ENCODE assay signal across 13 cellular contexts in genomic region chr2:193966590-193966989, GRCh38.
DNase-seq lines count a peak whose midpoint lies in the region; ATAC-seq, FAIRE-seq and TF ChIP-seq lines count a peak whose summit lies in the region.
"Had no signal": no experiment of that assay in that cellular context is flagged by ENCODE, and none has a peak within 500 bp of the region (broad histone marks: within the 10 kb centered on the region; RNA-seq: fewer than 3 reads in every experiment).

No MANE protein-coding gene starts in this region.

- no peak overlapping the region for H3K9ac ChIP-seq in HepG2 (ENCODE audit: insufficient read depth, low read depth, low read length)
- H3K9ac ChIP-seq: KMS-11 had no signal

- no peak for TF ChIP-seq EP300 in HepG2 (IDR thresholded peaks at IDR 0.05; ENCODE audit: low read depth in 2 of 2, low read length in 2 of 2)
- no peak for TF ChIP-seq EP300 in HepG2 (CRISPR knock-in tag; IDR thresholded peaks at IDR 0.05; ENCODE audit: borderline replicate concordance)

- BruUV-seq in HepG2 (replicated peaks; lab: Mats Ljungman, UMichigan), result no TSS peak

- H3K27me3 ChIP-seq in HepG2 (ENCODE audit: control insufficient read depth in 1 of 2, insufficient read depth in 2 of 2, low read length in 2 of 2), result no peaks in the 10 kb centered on the region
- H3K27me3 ChIP-seq in right lobe of liver, result no peaks in the 10 kb centered on the region

- no peak for FAIRE-seq in HepG2 (lab: Jason Lieb, UNC)

- intact Hi-C loops in HepG2 (cut with micrococcal nuclease; ENCODE audit: unreplicated experiment), result no loop called here
- intact Hi-C loops in right lobe of liver (cut with DNase I), result no loop called here

- H3K4me1 ChIP-seq in HepG2 (ENCODE audit: insufficient read depth, low read length) (no peaks in the 10 kb centered on the region), right lobe of liver (no peaks in the 10 kb centered on the region)

- H3K36me3 ChIP-seq in HepG2 (replicated peaks in 1 of 2; ENCODE audit: control insufficient read depth in 1 of 2, insufficient read depth in 2 of 2, low read length in 2 of 2), result no peaks in the 10 kb centered on the region
- H3K36me3 ChIP-seq in right lobe of liver, result no peaks in the 10 kb centered on the region

- peak; percentile 43; the same call in 1 of the 3 replicates for ATAC-seq in HepG2
- ATAC-seq in right lobe of liver, result no peak
- ATAC-seq in SK-N-SH treated with all-trans-retinoic acid at 6 μM for 48 hours, result peak; percentile 96
- ATAC-seq in HG02840 (IDR thresholded peaks at IDR 0.05; ENCODE audit: low FRiP score, unreplicated experiment), result no peak
- ATAC-seq: left colon, sciatic nerve had no signal

- no peak overlapping the region for H3K4me2 ChIP-seq in HepG2 (ENCODE audit: low read depth, low read length)
- H3K4me2 ChIP-seq: KMS-11 had no signal

- no peaks in the 10 kb centered on the region for H4K20me1 ChIP-seq in HepG2 (ENCODE audit: insufficient read depth, low read length)

- H3K4me3 ChIP-seq in HepG2 (replicated peaks in 1 of 3; ENCODE audit: insufficient read depth in 1 of 3, low read depth in 2 of 3, low read length in 3 of 3) (no peak overlapping the region), right lobe of liver (no peak overlapping the region)

- TF ChIP-seq CTCF in HepG2 (CRISPR knock-in tag; IDR thresholded peaks at IDR 0.05) (no peak), right lobe of liver (IDR thresholded peaks at IDR 0.05) (no peak)

- POLR2A ChIA-PET in HepG2 (lab: Yijun Ruan, JAX), result no interaction called here

- in situ Hi-C loops in HepG2 (cut with HindIII; ENCODE audit: extremely low pct_ligation_motif_present, low pct_unique_long_range_greater_than_20kb), result no loop called here

- H2AFZ ChIP-seq in HepG2 (ENCODE audit: low read length), result no peak overlapping the region

- no peaks in the 10 kb centered on the region for H3K9me3 ChIP-seq in HepG2 (ENCODE audit: low read length)
- H3K9me3 ChIP-seq in right lobe of liver, result no peaks in the 10 kb centered on the region

- DNase-seq in HepG2 (ENCODE audit: low spot score) (no peak), right lobe of liver (no peak), glomerular visceral epithelial cell (ENCODE audit: extremely low spot score) (peak; percentile 63), NCI-H187 (lab: John Stamatoyannopoulos, UW) (no peak), caudate nucleus (lab: John Stamatoyannopoulos, UW) (no peak), NCI-H1092 (lab: John Stamatoyannopoulos, UW) (no peak)
- DNase-seq: left colon; Right ventricle myocardium superior; stimulated activated naive CD4-positive, alpha-beta T cell had no signal

- no peak overlapping the region for H3K27ac ChIP-seq in HepG2 (ENCODE audit: extremely low read length, insufficient read depth, low read length)
- no peak overlapping the region for H3K27ac ChIP-seq in right lobe of liver
- no peak overlapping the region for H3K27ac ChIP-seq in caudate nucleus (ENCODE audit: low read depth, low read length)
- H3K27ac ChIP-seq: KMS-11 had no signal

- H3K79me2 ChIP-seq in HepG2 (ENCODE audit: insufficient read depth, low read length), result no peaks in the 10 kb centered on the region

- TF ChIP-seq POLR2A in HepG2 (IDR thresholded peaks at IDR 0.05; ENCODE audit: insufficient read depth in 1 of 2, low read depth in 2 of 2, low read length in 2 of 2) (no peak), right lobe of liver (IDR thresholded peaks at IDR 0.05) (no peak)

- CTCF ChIA-PET in HepG2 (lab: Yijun Ruan, JAX; ENCODE audit: low intra/inter-chr PET ratio, low total read pairs), result no interaction called here

- no peak for TF ChIP-seq RAD21 in HepG2 (CRISPR knock-in tag; IDR thresholded peaks at IDR 0.05)

TF ChIP-seq in HepG2, 621 proteins besides CTCF, POLR2A, EP300 and RAD21:
- no peak for TF ChIP-seq ZNF878 (CRISPR knock-in tag; IDR thresholded peaks at IDR 0.05)
- TF ChIP-seq ZNF879 (CRISPR knock-in tag; IDR thresholded peaks at IDR 0.05), result no peak
- TF ChIP-seq HOXA7 (CRISPR knock-in tag; IDR thresholded peaks at IDR 0.05), result no peak
- TF ChIP-seq KDM2A (CRISPR knock-in tag; IDR thresholded peaks at IDR 0.05; ENCODE audit: borderline replicate concordance, low read depth), result no peak
- peak; percentile 40; the same call in 1 of the 2 replicates for TF ChIP-seq CEBPB (IDR thresholded peaks at IDR 0.05; ENCODE audit: borderline replicate concordance, low read depth, low read length)

TF ChIP-seq in SK-N-SH treated with all-trans-retinoic acid at 6 μM for 48 hours, 23 proteins besides CTCF, POLR2A, EP300 and RAD21:
- TF ChIP-seq OSR1 (CRISPR knock-in tag; IDR thresholded peaks at IDR 0.05) (no peak), TOX (CRISPR knock-in tag; IDR thresholded peaks at IDR 0.05; ENCODE audit: borderline replicate concordance) (no peak), TCF4 (CRISPR knock-in tag; IDR thresholded peaks at IDR 0.05; ENCODE audit: borderline replicate concordance) (no peak), CSDC2 (CRISPR knock-in tag; IDR thresholded peaks at IDR 0.05) (no peak), CREB5 (CRISPR knock-in tag; IDR thresholded peaks at IDR 0.05; ENCODE audit: low read depth) (no peak), ESRRG (CRISPR knock-in tag; IDR thresholded peaks at IDR 0.05) (no peak)

Comparison
In these comparisons a context has a peak if more than half of its experiments do, and no peak if none do; other contexts are left out.
1. ATAC-seq: peak in HepG2 (single experiment) and SK-N-SH treated with all-trans-retinoic acid at 6 μM for 48 hours (single experiment); none in right lobe of liver (0 of 4) and HG02840 (single experiment).